In the genomic region with DNA sequence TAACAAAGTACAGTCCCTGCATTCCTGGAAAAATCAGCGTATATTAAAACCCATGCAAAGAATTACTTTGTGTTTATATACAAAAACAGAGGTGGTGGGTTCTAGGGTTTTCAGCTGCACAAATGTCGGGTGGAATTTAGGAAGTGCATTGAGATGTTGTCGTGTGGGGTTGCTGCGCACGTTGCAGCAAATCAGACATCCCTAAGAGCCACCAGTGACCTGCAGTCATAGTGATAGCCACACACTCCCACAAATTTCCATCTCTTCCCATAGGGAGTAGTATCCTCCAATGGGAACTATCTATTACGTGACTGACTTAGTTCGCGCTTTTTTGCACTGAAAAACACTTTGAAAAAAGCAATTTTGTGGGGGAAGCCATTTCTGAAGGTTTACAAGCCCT, we compare ENCODE assay signal across 23 cellular contexts.
"Had no signal": no experiment of that assay in that cellular context is flagged by ENCODE, and none has a peak within 500 bp of the region (broad histone marks: within the 10 kb centered on the region; RNA-seq: fewer than 3 reads in every experiment).

No MANE protein-coding gene starts in this region.

- ATAC-seq: foreskin keratinocyte; gastroesophageal sphincter; heart left ventricle; left cardiac atrium; left lung; mucosa of descending colon; natural killer cell treated with Interleukin-12 subunit alpha and Interleukin-12 subunit beta and Interleukin-15 and Interleukin-18, amount 100 ng/mL, for 72 hours; right lobe of liver; stimulated activated naive CD8-positive, alpha-beta T cell treated with anti-CD3 and anti-CD28 coated beads, Interleukin-15, amount 100 ng/mL, for 72 hours had no signal

- H3K27me3 ChIP-seq: esophagus muscularis mucosa, foreskin keratinocyte, gastroesophageal sphincter, heart left ventricle, hepatocyte, left lung, right lobe of liver, suprapubic skin, vagina had no signal

- DNase-seq: effector CD8-positive, alpha-beta T cell; foreskin keratinocyte; heart left ventricle; left cardiac atrium; left lung; mesenchymal stem cell; mucosa of descending colon; naive B cell; right lobe of liver; small intestine; stimulated activated CD4-positive, alpha-beta T cell treated with anti-CD3 and anti-CD28 coated beads, Interleukin-15, amount 100 ng/mL, for 24 hours; stimulated activated CD4-positive, alpha-beta T cell treated with anti-CD3 and anti-CD28 coated beads, Interleukin-2, amount 100 ng/mL, for 48 hours; stimulated activated CD8-positive, alpha-beta memory T cell treated with anti-CD3 and anti-CD28 coated beads, Interleukin-4, amount 100 ng/mL, for 48 hours; stimulated activated naive CD4-positive, alpha-beta T cell; stimulated activated naive CD8-positive, alpha-beta T cell treated with anti-CD3 and anti-CD28 coated beads, Interleukin-15, amount 100 ng/mL, for 72 hours; trophoblast cell had no signal

- H3K4me3 ChIP-seq: esophagus muscularis mucosa, gastroesophageal sphincter, heart left ventricle, hepatocyte, left lung, mucosa of descending colon, right lobe of liver, suprapubic skin, vagina had no signal

- H3K9me3 ChIP-seq: esophagus muscularis mucosa, gastroesophageal sphincter, heart left ventricle, left lung, mucosa of descending colon, right lobe of liver, suprapubic skin, vagina had no signal

- H3K27ac ChIP-seq: esophagus muscularis mucosa, foreskin keratinocyte, gastroesophageal sphincter, heart left ventricle, hepatocyte, left lung, parathyroid adenoma, right lobe of liver, suprapubic skin, vagina had no signal

- H3K4me1 ChIP-seq: foreskin keratinocyte, parathyroid adenoma had no signal

- H3K36me3 ChIP-seq: esophagus muscularis mucosa, gastroesophageal sphincter, heart left ventricle, left lung, right lobe of liver, suprapubic skin, vagina had no signal
